ENCODE assay signal across 15 cellular contexts in genomic region chr2:43057742-43058706, GRCh38.
DNase-seq lines count a peak whose midpoint lies in the region; ATAC-seq and TF ChIP-seq lines count a peak whose summit lies in the region.
"Had no signal": no experiment of that assay in that cellular context is flagged by ENCODE, and none has a peak within 500 bp of the region (broad histone marks: within the 10 kb centered on the region; RNA-seq: fewer than 3 reads in every experiment).

No MANE protein-coding gene starts in this region.

- H3K9me3 ChIP-seq in right lobe of liver, result no peaks in the 10 kb centered on the region
- H3K9me3 ChIP-seq: ascending aorta had no signal

- no peak overlapping the region for H3K4me3 ChIP-seq in right lobe of liver
- H3K4me3 ChIP-seq: ascending aorta had no signal

- intact Hi-C loops in natural killer cell (cut with micrococcal nuclease) (no loop called here), right lobe of liver (cut with DNase I) (no loop called here)

- peaks cover 0 to 3% of the 10 kb centered on the region in 2 donors for H3K27me3 Mint-ChIP-seq in natural killer cell treated with Interleukin-12 subunit alpha and Interleukin-12 subunit beta and Interleukin-15 and Interleukin-18, amount 100 ng/mL, for 72 hours
- no peaks in the 10 kb centered on the region for H3K27me3 Mint-ChIP-seq in natural killer cell (ENCODE audit: low read depth in 2 of 2)
- peaks cover 3% of the 10 kb centered on the region for H3K27me3 Mint-ChIP-seq in brain
- no peaks in the 10 kb centered on the region for H3K27me3 Mint-ChIP-seq in type B pancreatic cell

- no peak overlapping the region for H3K27ac ChIP-seq in right lobe of liver

- TF ChIP-seq CTCF in natural killer cell (IDR thresholded peaks at IDR 0.05), result no peak
- no peak for TF ChIP-seq CTCF in brain (conservative IDR thresholded peaks at IDR 0.05)
- no peak for TF ChIP-seq CTCF in right lobe of liver (IDR thresholded peaks at IDR 0.05)
- TF ChIP-seq CTCF in type B pancreatic cell (conservative IDR thresholded peaks at IDR 0.05), result no peak

- peaks cover 0 to 7% (median 0%) of the 10 kb centered on the region in 4 donors for H3K4me1 ChIP-seq in right lobe of liver

- no peak for TF ChIP-seq POLR2A in right lobe of liver (IDR thresholded peaks at IDR 0.05)

- WGBS in right lobe of liver (ENCODE audit: insufficient coverage, low coverage, low lambda C conversion rate, missing lambda C conversion rate), result 73% methylated on average over 14 of the region's 20 CpGs

- H3K4me1 Mint-ChIP-seq in natural killer cell treated with Interleukin-12 subunit alpha and Interleukin-12 subunit beta and Interleukin-15 and Interleukin-18, amount 100 ng/mL, for 72 hours (ENCODE audit: low read depth in 2 of 2), result peaks cover 14% of the 10 kb centered on the region in 2 donors
- H3K4me1 Mint-ChIP-seq in natural killer cell, result peaks cover 15% of the 10 kb centered on the region in 2 donors
- H3K4me1 Mint-ChIP-seq in brain, result peaks cover 68% of the 10 kb centered on the region
- H3K4me1 Mint-ChIP-seq in type B pancreatic cell (ENCODE audit: unreplicated experiment), result peaks cover 32% of the 10 kb centered on the region

- no peaks in the 10 kb centered on the region for H3K9me3 Mint-ChIP-seq in natural killer cell treated with Interleukin-12 subunit alpha and Interleukin-12 subunit beta and Interleukin-15 and Interleukin-18, amount 100 ng/mL, for 72 hours
- peaks cover 0 to 2% of the 10 kb centered on the region in 2 donors for H3K9me3 Mint-ChIP-seq in natural killer cell
- H3K9me3 Mint-ChIP-seq in brain, result peaks cover 16 to 24% (median 21%) of the 10 kb centered on the region in 5 experiments
- H3K9me3 Mint-ChIP-seq in type B pancreatic cell, result peaks cover 9% of the 10 kb centered on the region

- peak overlapping the region; percentile 56 to 70 for H3K27ac Mint-ChIP-seq in natural killer cell treated with Interleukin-12 subunit alpha and Interleukin-12 subunit beta and Interleukin-15 and Interleukin-18, amount 100 ng/mL, for 72 hours
- H3K27ac Mint-ChIP-seq in natural killer cell (peak overlapping the region in 1 of 2 donors; percentile 62), brain (peak overlapping the region; percentile 75 to 96 (median 95)), type B pancreatic cell (peak overlapping the region; percentile 15)
- H3K27ac Mint-ChIP-seq: memory B cell had no signal

- H3K36me3 Mint-ChIP-seq in natural killer cell treated with Interleukin-12 subunit alpha and Interleukin-12 subunit beta and Interleukin-15 and Interleukin-18, amount 100 ng/mL, for 72 hours, result no peaks in the 10 kb centered on the region
- H3K36me3 Mint-ChIP-seq in natural killer cell (no peaks in the 10 kb centered on the region), brain (peaks cover 3% of the 10 kb centered on the region), type B pancreatic cell (peaks cover 4% of the 10 kb centered on the region)

- no peaks in the 10 kb centered on the region for H3K27me3 ChIP-seq in right lobe of liver
- H3K27me3 ChIP-seq: ascending aorta had no signal

- ATAC-seq in natural killer cell treated with Interleukin-12 subunit alpha and Interleukin-12 subunit beta and Interleukin-15 and Interleukin-18, amount 100 ng/mL, for 72 hours, result no peak
- no peak for ATAC-seq in natural killer cell
- ATAC-seq in right lobe of liver, result peak; percentile 39 to 85 (median 62)

- H3K4me3 Mint-ChIP-seq in natural killer cell treated with Interleukin-12 subunit alpha and Interleukin-12 subunit beta and Interleukin-15 and Interleukin-18, amount 100 ng/mL, for 72 hours, result peak overlapping the region; percentile 41
- no peak overlapping the region for H3K4me3 Mint-ChIP-seq in natural killer cell
- H3K4me3 Mint-ChIP-seq in brain, result peak overlapping the region; percentile 2 to 56 (median 22)
- peak overlapping the region; percentile 28 for H3K4me3 Mint-ChIP-seq in type B pancreatic cell
- H3K4me3 Mint-ChIP-seq: memory B cell had no signal

- no peaks in the 10 kb centered on the region for H3K36me3 ChIP-seq in right lobe of liver
- H3K36me3 ChIP-seq: ascending aorta had no signal

- no peak for DNase-seq in natural killer cell treated with Interleukin-12 subunit alpha and Interleukin-12 subunit beta and Interleukin-15 and Interleukin-18, amount 100 ng/mL, for 72 hours (ENCODE audit: low spot score)
- DNase-seq in natural killer cell, result no peak
- no peak for DNase-seq in right lobe of liver
- DNase-seq in type B pancreatic cell (ENCODE audit: extremely low spot score, unreplicated experiment), result no peak
- DNase-seq in COLO668 (lab: John Stamatoyannopoulos, UW; ENCODE audit: unreplicated experiment), result no peak
- no peak for DNase-seq in NOMO-1 treated with dmso at 0.1 percent for 144 hours (lab: John Stamatoyannopoulos, UW; ENCODE audit: unreplicated experiment)
- no peak for DNase-seq in iPS-NIHi7 (ENCODE audit: extremely low spot score)
- DNase-seq: activated CD4-positive, alpha-beta T cell treated with anti-CD3 and anti-CD28 coated beads, Interleukin-2, amount 50 U/mL, for 48 hours; Calu3; effector CD8-positive, alpha-beta T cell; NCI-H1417 treated with DMSO at 0.1 percent for 48 hours; SHP77 had no signal

Comparison
In these comparisons a context has a peak if more than half of its experiments do, and no peak if none do; other contexts are left out.
1. ATAC-seq: peak in right lobe of liver (4 of 4); none in natural killer cell treated with Interleukin-12 subunit alpha and Interleukin-12 subunit beta and Interleukin-15 and Interleukin-18, amount 100 ng/mL, for 72 hours (0 of 2) and natural killer cell (0 of 3).